In genomic region chr17:4124994-4125393, GRCh38 we compare ENCODE assay signal across 19 cellular contexts. TPM values are rescaled to one million over a fixed set of nuclear protein-coding genes. Genes with fewer than 3 reads are reported as not detected.
DNase-seq lines count a peak whose midpoint lies in the region; ATAC-seq and TF ChIP-seq lines count a peak whose summit lies in the region.
"Had no signal": no experiment of that assay in that cellular context is flagged by ENCODE, and none has a peak within 500 bp of the region (broad histone marks: within the 10 kb centered on the region; RNA-seq: fewer than 3 reads in every experiment).

No MANE protein-coding gene starts in this region.

- H3K27me3 Mint-ChIP-seq in natural killer cell treated with Interleukin-12 subunit alpha and Interleukin-12 subunit beta and Interleukin-15 and Interleukin-18, amount 100 ng/mL, for 72 hours, result no peaks in the 10 kb centered on the region
- no peaks in the 10 kb centered on the region for H3K27me3 Mint-ChIP-seq in natural killer cell (ENCODE audit: low read depth in 2 of 2)
- H3K27me3 Mint-ChIP-seq in activated T-helper 1 cell treated with anti-CD3 and anti-CD28 coated beads, Interleukin-12 subunit alpha, Interleukin-12 subunit beta, Interleukin-2, Interleukin-4 antibody, amounts not matched to agents 30 ng/mL and 10 ng/mL and 1 ng/mL, durations not matched to agents 14 hours and 24 hours and 36 hours (ENCODE audit: insufficient read depth), result no peaks in the 10 kb centered on the region

- no peaks in the 10 kb centered on the region for H3K27me3 ChIP-seq in upper lobe of right lung
- H3K27me3 ChIP-seq: upper lobe of left lung had no signal

- H3K27ac Mint-ChIP-seq in natural killer cell treated with Interleukin-12 subunit alpha and Interleukin-12 subunit beta and Interleukin-15 and Interleukin-18, amount 100 ng/mL, for 72 hours, result peak overlapping the region; percentile 2 to 26
- H3K27ac Mint-ChIP-seq in natural killer cell, result peak overlapping the region in 1 of 2 donors; percentile 16
- H3K27ac Mint-ChIP-seq in activated T-helper 1 cell treated with anti-CD3 and anti-CD28 coated beads, Interleukin-12 subunit alpha, Interleukin-12 subunit beta, Interleukin-2, Interleukin-4 antibody, amounts not matched to agents 30 ng/mL and 10 ng/mL and 1 ng/mL, durations not matched to agents 14 hours and 24 hours and 36 hours, result peak overlapping the region; percentile 7

- TF ChIP-seq CTCF in natural killer cell (IDR thresholded peaks at IDR 0.05) (no peak), upper lobe of right lung (IDR thresholded peaks at IDR 0.05) (no peak)

- peaks cover 7% of the 10 kb centered on the region for H3K4me1 ChIP-seq in upper lobe of right lung
- H3K4me1 ChIP-seq: HAP-1 had no signal

- H3K4me1 Mint-ChIP-seq in natural killer cell treated with Interleukin-12 subunit alpha and Interleukin-12 subunit beta and Interleukin-15 and Interleukin-18, amount 100 ng/mL, for 72 hours (ENCODE audit: low read depth in 2 of 2), result peaks cover 11 to 25% of the 10 kb centered on the region in 2 donors
- peaks cover 32 to 36% of the 10 kb centered on the region in 2 donors for H3K4me1 Mint-ChIP-seq in natural killer cell
- H3K4me1 Mint-ChIP-seq in activated T-helper 1 cell treated with anti-CD3 and anti-CD28 coated beads, Interleukin-12 subunit alpha, Interleukin-12 subunit beta, Interleukin-2, Interleukin-4 antibody, amounts not matched to agents 30 ng/mL and 10 ng/mL and 1 ng/mL, durations not matched to agents 14 hours and 24 hours and 36 hours (ENCODE audit: low read depth), result peaks cover 20% of the 10 kb centered on the region

- H3K36me3 Mint-ChIP-seq in natural killer cell treated with Interleukin-12 subunit alpha and Interleukin-12 subunit beta and Interleukin-15 and Interleukin-18, amount 100 ng/mL, for 72 hours, result peaks cover 6% of the 10 kb centered on the region
- H3K36me3 Mint-ChIP-seq in natural killer cell, result no peaks in the 10 kb centered on the region
- H3K36me3 Mint-ChIP-seq in activated T-helper 1 cell treated with anti-CD3 and anti-CD28 coated beads, Interleukin-12 subunit alpha, Interleukin-12 subunit beta, Interleukin-2, Interleukin-4 antibody, amounts not matched to agents 30 ng/mL and 10 ng/mL and 1 ng/mL, durations not matched to agents 14 hours and 24 hours and 36 hours (ENCODE audit: low read depth), result peaks cover 12% of the 10 kb centered on the region

- H3K27ac ChIP-seq in upper lobe of right lung, result no peak overlapping the region
- H3K27ac ChIP-seq: HL-60, upper lobe of left lung had no signal

- ATAC-seq in natural killer cell treated with Interleukin-12 subunit alpha and Interleukin-12 subunit beta and Interleukin-15 and Interleukin-18, amount 100 ng/mL, for 72 hours, result no peak
- ATAC-seq in natural killer cell (no peak), upper lobe of right lung (peak; percentile 43), GM19463 (IDR thresholded peaks at IDR 0.05; ENCODE audit: unreplicated experiment) (no peak), esophagus mucosa (no peak)

- H3K4me3 Mint-ChIP-seq in natural killer cell treated with Interleukin-12 subunit alpha and Interleukin-12 subunit beta and Interleukin-15 and Interleukin-18, amount 100 ng/mL, for 72 hours, result no peak overlapping the region
- H3K4me3 Mint-ChIP-seq in natural killer cell, result no peak overlapping the region
- H3K4me3 Mint-ChIP-seq in activated T-helper 1 cell treated with anti-CD3 and anti-CD28 coated beads, Interleukin-12 subunit alpha, Interleukin-12 subunit beta, Interleukin-2, Interleukin-4 antibody, amounts not matched to agents 30 ng/mL and 10 ng/mL and 1 ng/mL, durations not matched to agents 14 hours and 24 hours and 36 hours, result no peak overlapping the region

- H3K4me3 ChIP-seq in upper lobe of right lung, result no peak overlapping the region
- H3K4me3 ChIP-seq: HAP-1, upper lobe of left lung had no signal

- peaks cover 41% of the 10 kb centered on the region for H3K36me3 ChIP-seq in upper lobe of right lung

- H3K9me3 Mint-ChIP-seq in natural killer cell treated with Interleukin-12 subunit alpha and Interleukin-12 subunit beta and Interleukin-15 and Interleukin-18, amount 100 ng/mL, for 72 hours, result no peaks in the 10 kb centered on the region
- no peaks in the 10 kb centered on the region for H3K9me3 Mint-ChIP-seq in natural killer cell
- no peaks in the 10 kb centered on the region for H3K9me3 Mint-ChIP-seq in activated T-helper 1 cell treated with anti-CD3 and anti-CD28 coated beads, Interleukin-12 subunit alpha, Interleukin-12 subunit beta, Interleukin-2, Interleukin-4 antibody, amounts not matched to agents 30 ng/mL and 10 ng/mL and 1 ng/mL, durations not matched to agents 14 hours and 24 hours and 36 hours

- DNase-seq in natural killer cell treated with Interleukin-12 subunit alpha and Interleukin-12 subunit beta and Interleukin-15 and Interleukin-18, amount 100 ng/mL, for 72 hours (ENCODE audit: low spot score), result no peak
- DNase-seq in natural killer cell, result no peak
- no peak for DNase-seq in activated T-helper 1 cell treated with anti-CD3 and anti-CD28 coated beads, Interleukin-12 subunit alpha, Interleukin-12 subunit beta, Interleukin-2, Interleukin-4 antibody, amounts not matched to agents 30 ng/mL and 10 ng/mL and 1 ng/mL, durations not matched to agents 14 hours and 24 hours and 36 hours (ENCODE audit: low spot score)
- peak; percentile 39 for DNase-seq in iPS-NIHi7 (ENCODE audit: extremely low spot score)
- DNase-seq in upper lobe of right lung, result no peak
- DNase-seq in LoVo (ENCODE audit: low spot score), result no peak
- DNase-seq: activated gamma-delta T cell, aorta, DMS79 treated with DMSO at 0.1 percent for 48 hours, KBM-7, kidney glomerular epithelial cell, NCI-H2029 treated with DMSO at 0.1 percent for 48 hours, NCI-H446 treated with DMSO at 0.1 percent for 48 hours, T-helper 1 cell, upper lobe of left lung had no signal

- H3K9me3 ChIP-seq in upper lobe of right lung, result no peaks in the 10 kb centered on the region
- H3K9me3 ChIP-seq: HAP-1, upper lobe of left lung had no signal

- intact Hi-C loops in natural killer cell (cut with micrococcal nuclease), result no loop called here
- intact Hi-C loops in activated T-helper 1 cell treated with anti-CD3 and anti-CD28 coated beads, Interleukin-12 subunit alpha, Interleukin-12 subunit beta, Interleukin-2, Interleukin-4 antibody, amounts not matched to agents 30 ng/mL and 10 ng/mL and 1 ng/mL, durations not matched to agents 14 hours and 24 hours and 36 hours (cut with micrococcal nuclease), result no loop called here
- intact Hi-C loops in upper lobe of right lung (cut with DNase I), result no loop called here

RNA-seq across cellular contexts. Expression of gene ZZEF1, which starts 17.8 kb away (rescaled TPM):
- total RNA-seq in natural killer cell treated with Interleukin-12 subunit alpha and Interleukin-12 subunit beta and Interleukin-15 and Interleukin-18, amount 100 ng/mL, for 72 hours, result 10 to 100 TPM; 65.0 to 96.3 TPM
- total RNA-seq in natural killer cell (100 to 1,000 TPM; 102 to 126 (median 125) TPM), upper lobe of right lung (50.9 TPM), esophagus mucosa (27.4 TPM)
- total RNA-seq in activated T-helper 1 cell treated with anti-CD3 and anti-CD28 coated beads, Interleukin-12 subunit alpha, Interleukin-12 subunit beta, Interleukin-2, Interleukin-4 antibody, amounts not matched to agents 30 ng/mL and 10 ng/mL and 1 ng/mL, durations not matched to agents 14 hours and 24 hours and 36 hours, result 43.8 and 45.2 TPM in 2 replicates

RNA-seq across cellular contexts. Expression of gene CYB5D2, which starts 18.0 kb away (rescaled TPM):
- 10 to 100 TPM in 1 of 2 donors, 1 to 10 TPM in 1; 7.2 to 13.2 TPM for total RNA-seq in natural killer cell treated with Interleukin-12 subunit alpha and Interleukin-12 subunit beta and Interleukin-15 and Interleukin-18, amount 100 ng/mL, for 72 hours
- total RNA-seq in natural killer cell (1 to 10 TPM; 5.3 to 7.1 (median 6.4) TPM), upper lobe of right lung (12.5 TPM), esophagus mucosa (14.0 TPM)
- 6.9 and 9.4 TPM in 2 replicates for total RNA-seq in activated T-helper 1 cell treated with anti-CD3 and anti-CD28 coated beads, Interleukin-12 subunit alpha, Interleukin-12 subunit beta, Interleukin-2, Interleukin-4 antibody, amounts not matched to agents 30 ng/mL and 10 ng/mL and 1 ng/mL, durations not matched to agents 14 hours and 24 hours and 36 hours
